ENCODE assay signal across 16 cellular contexts in the genomic region with DNA sequence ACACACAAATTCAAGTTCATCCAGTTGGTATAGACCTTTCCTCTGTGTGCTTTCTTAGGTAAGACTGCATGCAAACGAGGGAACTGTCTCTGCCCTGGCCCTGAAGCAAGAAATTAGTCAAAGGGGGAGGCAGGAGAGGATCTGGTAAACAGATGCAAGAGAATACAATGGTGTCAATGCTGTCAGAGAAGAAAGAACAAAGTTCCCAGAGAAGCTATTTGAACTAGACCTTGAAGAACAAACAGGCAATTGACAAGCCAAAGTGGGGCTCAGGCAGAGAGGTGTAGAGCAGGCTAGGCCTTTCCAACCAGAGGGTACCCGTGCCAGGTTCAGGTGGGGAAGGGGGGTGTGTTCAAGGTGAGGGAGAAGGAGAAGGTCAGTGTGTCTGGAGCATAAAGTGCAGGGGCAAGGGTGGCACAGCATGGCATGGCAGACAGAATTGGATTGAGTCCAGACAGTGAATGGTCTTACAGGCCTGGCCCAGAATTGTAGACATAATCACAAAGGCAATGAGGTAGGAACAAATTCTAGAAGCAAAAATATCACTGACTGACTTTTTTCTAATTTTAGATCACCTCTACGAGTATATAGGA.
"Had no signal": no experiment of that assay in that cellular context is flagged by ENCODE, and none has a peak within 500 bp of the region (broad histone marks: within the 10 kb centered on the region; RNA-seq: fewer than 3 reads in every experiment).

No MANE protein-coding gene starts in this region.

- H3K4me3 ChIP-seq: esophagus muscularis mucosa, gastroesophageal sphincter, heart left ventricle, ovary, thoracic aorta had no signal

- DNase-seq: activated CD4-positive, alpha-beta T cell treated with anti-CD3 and anti-CD28 coated beads, Interleukin-2, amount 10 ng/mL, durations not matched to agents 24 days and 14 days; activated CD4-positive, CD25-positive, alpha-beta regulatory T cell; activated CD8-positive, alpha-beta T cell treated with anti-CD3 and anti-CD28 coated beads, Interleukin-2, amount 10 ng/mL, durations not matched to agents 7 days and 5 days; activated naive CD4-positive, alpha-beta T cell treated with anti-CD3 and anti-CD28 coated beads, Interleukin-2, amount 10 ng/mL, durations not matched to agents 7 days and 5 days; activated T-cell treated with anti-CD3 and anti-CD28 coated beads, Interleukin-2, amount 50 U/mL, for 4 hours; aorta; cortex of kidney; heart left ventricle; natural killer cell; ovary; stimulated activated naive B cell treated with anti-CD40 and anti-IgM and Interleukin-4, amounts not matched to agents 10 μg/mL and 1 μg/mL and 100 μg/mL, for 72 hours; T-cell; T-helper 9 cell had no signal

- H3K4me1 ChIP-seq: gastroesophageal sphincter had no signal

- H3K36me3 ChIP-seq: esophagus muscularis mucosa, gastroesophageal sphincter, heart left ventricle, ovary, thoracic aorta had no signal

- H3K27me3 ChIP-seq: esophagus muscularis mucosa, gastroesophageal sphincter, heart left ventricle, ovary had no signal

- ATAC-seq: activated CD8-positive, alpha-beta T cell treated with anti-CD3 and anti-CD28 coated beads, Interleukin-2, amount 10 ng/mL, durations not matched to agents 7 days and 5 days; activated T-cell treated with anti-CD3 and anti-CD28 coated beads, Interleukin-2, amount 50 U/mL, for 4 hours; gastroesophageal sphincter; heart left ventricle; natural killer cell; stimulated activated naive B cell treated with anti-CD40 and anti-IgM and Interleukin-4, amounts not matched to agents 10 μg/mL and 1 μg/mL and 100 μg/mL, for 72 hours; T-cell had no signal

- H3K27ac ChIP-seq: esophagus muscularis mucosa, gastroesophageal sphincter, heart left ventricle, ovary, thoracic aorta had no signal

- H3K9me3 ChIP-seq: esophagus muscularis mucosa, gastroesophageal sphincter, heart left ventricle, ovary, thoracic aorta had no signal
